Comparison of ENCODE assay signal across 8 cellular contexts in genomic region chr1:145994391-145995120, GRCh38. TPM values are rescaled to one million over a fixed set of nuclear protein-coding genes. Genes with fewer than 3 reads are reported as not detected.
DNase-seq lines count a peak whose midpoint lies in the region; ATAC-seq and TF ChIP-seq lines count a peak whose summit lies in the region.

No MANE protein-coding gene starts in this region.

- H3K36me3 Mint-ChIP-seq in activated naive CD4-positive, alpha-beta T cell treated with anti-CD3 and anti-CD28 coated beads, Interleukin-2, amount 10 ng/mL, durations not matched to agents 7 days and 5 days, result peaks cover 54% of the 10 kb centered on the region
- peaks cover 50 to 52% (median 50%) of the 10 kb centered on the region in 3 donors for H3K36me3 Mint-ChIP-seq in immature natural killer cell

- peak overlapping the region; percentile 90 for H3K4me3 ChIP-seq in AG04449 (ENCODE audit: low read depth, low read length)

- no peaks in the 10 kb centered on the region for H3K27me3 Mint-ChIP-seq in activated naive CD4-positive, alpha-beta T cell treated with anti-CD3 and anti-CD28 coated beads, Interleukin-2, amount 10 ng/mL, durations not matched to agents 7 days and 5 days
- H3K27me3 Mint-ChIP-seq in immature natural killer cell (ENCODE audit: low read depth in 3 of 3), result peaks cover 8 to 29% (median 12%) of the 10 kb centered on the region in 3 donors
- H3K27me3 Mint-ChIP-seq in stimulated activated naive CD8-positive, alpha-beta T cell treated with anti-CD3 and anti-CD28 coated beads, Interleukin-15, amount 100 ng/mL, for 72 hours, result no peaks in the 10 kb centered on the region

- DNase-seq in AG04449 (ENCODE audit: low read depth, low spot score) (no peak), Kasumi-1 (lab: John Stamatoyannopoulos, UW) (peak; percentile 29 to 32), immature natural killer cell (peak in 1 of 3 donors; percentile 8), HCEC 1CT (no peak), NCI-H82 treated with DMSO at 0.1 percent for 48 hours (lab: John Stamatoyannopoulos, UW; ENCODE audit: unreplicated experiment) (no peak), amniotic stem cell (lab: John Stamatoyannopoulos, UW) (no peak)
- DNase-seq in activated naive CD4-positive, alpha-beta T cell treated with anti-CD3 and anti-CD28 coated beads, Interleukin-2, amount 10 ng/mL, durations not matched to agents 7 days and 5 days, result peak; percentile 57
- peak in 1 of 2 donors; percentile 70 for DNase-seq in stimulated activated naive CD8-positive, alpha-beta T cell treated with anti-CD3 and anti-CD28 coated beads, Interleukin-15, amount 100 ng/mL, for 72 hours

- H3K4me3 Mint-ChIP-seq in activated naive CD4-positive, alpha-beta T cell treated with anti-CD3 and anti-CD28 coated beads, Interleukin-2, amount 10 ng/mL, durations not matched to agents 7 days and 5 days, result peak overlapping the region; percentile 97
- peak overlapping the region; percentile 97 to 100 (median 98) for H3K4me3 Mint-ChIP-seq in immature natural killer cell
- peak overlapping the region; percentile 85 to 89 for H3K4me3 Mint-ChIP-seq in stimulated activated naive CD8-positive, alpha-beta T cell treated with anti-CD3 and anti-CD28 coated beads, Interleukin-15, amount 100 ng/mL, for 72 hours

- H3K9me3 Mint-ChIP-seq in activated naive CD4-positive, alpha-beta T cell treated with anti-CD3 and anti-CD28 coated beads, Interleukin-2, amount 10 ng/mL, durations not matched to agents 7 days and 5 days, result no peaks in the 10 kb centered on the region
- peaks cover 0 to 13% (median 3%) of the 10 kb centered on the region in 6 donors for H3K9me3 Mint-ChIP-seq in immature natural killer cell
- no peaks in the 10 kb centered on the region for H3K9me3 Mint-ChIP-seq in stimulated activated naive CD8-positive, alpha-beta T cell treated with anti-CD3 and anti-CD28 coated beads, Interleukin-15, amount 100 ng/mL, for 72 hours

- H3K4me1 Mint-ChIP-seq in activated naive CD4-positive, alpha-beta T cell treated with anti-CD3 and anti-CD28 coated beads, Interleukin-2, amount 10 ng/mL, durations not matched to agents 7 days and 5 days, result peaks cover 61% of the 10 kb centered on the region
- H3K4me1 Mint-ChIP-seq in immature natural killer cell, result peaks cover 65% of the 10 kb centered on the region in 2 donors
- H3K4me1 Mint-ChIP-seq in stimulated activated naive CD8-positive, alpha-beta T cell treated with anti-CD3 and anti-CD28 coated beads, Interleukin-15, amount 100 ng/mL, for 72 hours, result peaks cover 67% of the 10 kb centered on the region

- POLR2A ChIA-PET in AG04449 (lab: Yijun Ruan, JAX), result no interaction called here

- peak; percentile 58 for ATAC-seq in stimulated activated naive CD8-positive, alpha-beta T cell treated with anti-CD3 and anti-CD28 coated beads, Interleukin-15, amount 100 ng/mL, for 72 hours

- no peak for TF ChIP-seq CTCF in AG04449 (IDR thresholded peaks at IDR 0.05; ENCODE audit: insufficient read depth, low read length, missing control alignments)

- H3K27ac Mint-ChIP-seq in activated naive CD4-positive, alpha-beta T cell treated with anti-CD3 and anti-CD28 coated beads, Interleukin-2, amount 10 ng/mL, durations not matched to agents 7 days and 5 days, result peak overlapping the region; percentile 99
- H3K27ac Mint-ChIP-seq in immature natural killer cell, result peak overlapping the region; percentile 95 to 98 (median 96)
- peak overlapping the region; percentile 81 to 99 for H3K27ac Mint-ChIP-seq in stimulated activated naive CD8-positive, alpha-beta T cell treated with anti-CD3 and anti-CD28 coated beads, Interleukin-15, amount 100 ng/mL, for 72 hours

- CTCF ChIA-PET in AG04449 (lab: Yijun Ruan, JAX), result interaction anchor here (1.1 to 24.4 kb wide), 5 partner anchors 9 to 85 kb away, joined by 3 to 787 read pairs (median 5); partner anchors contain the start of genes HJV and ITGA10
- CTCF ChIA-PET in activated naive CD4-positive, alpha-beta T cell treated with anti-CD3 and anti-CD28 coated beads, Interleukin-2, amount 10 ng/mL, durations not matched to agents 7 days and 5 days (lab: Charles Lee), result interaction anchor here (6.1 to 11.5 kb wide), 2 partner anchors 13 to 15 kb away, joined by 37 to 132 read pairs; no protein-coding TSS in a partner anchor

RNA-seq across cellular contexts. Expression of gene TXNIP, which starts 1.8 kb away (rescaled TPM):
- polyA plus RNA-seq in immature natural killer cell, result 1,000 to 10,000 TPM; 3,408 to 4,367 (median 4,229) TPM

RNA-seq across cellular contexts. Expression of gene HJV, which starts 27.0 kb away (rescaled TPM):
- polyA plus RNA-seq in immature natural killer cell, result not detected

RNA-seq across cellular contexts. Expression of gene POLR3GL, which starts 30.1 kb away (rescaled TPM):
- polyA plus RNA-seq in immature natural killer cell, result 100 to 1,000 TPM; 112 to 207 (median 119) TPM

RNA-seq across cellular contexts. Expression of gene ANKRD34A, which starts 30.2 kb away (rescaled TPM):
- polyA plus RNA-seq in immature natural killer cell, result under 1 TPM in 2 of 3 donors, not detected in 1; 0.11 to 0.55 TPM

RNA-seq across cellular contexts. Expression of gene LIX1L, which starts 36.7 kb away (rescaled TPM):
- 10 to 100 TPM; 17.9 to 28.0 (median 20.7) TPM for polyA plus RNA-seq in immature natural killer cell

Comparison
In these comparisons a context has a peak if more than half of its experiments do, and no peak if none do; other contexts are left out.
1. DNase-seq: peak in Kasumi-1 (2 of 2) and activated naive CD4-positive, alpha-beta T cell treated with anti-CD3 and anti-CD28 coated beads, Interleukin-2, amount 10 ng/mL, durations not matched to agents 7 days and 5 days (single experiment); none in AG04449 (single experiment), HCEC 1CT (single experiment), NCI-H82 treated with DMSO at 0.1 percent for 48 hours (single experiment) and amniotic stem cell (single experiment).
2. Peak in every context shown above with its lines, with median percentiles within 50 percentile points of each other: H3K27ac Mint-ChIP-seq and H3K4me3 Mint-ChIP-seq.